Comparison of ENCODE assay signal across 35 cellular contexts in genomic region chr12:96806272-96806671, GRCh38.
"Had no signal": no experiment of that assay in that cellular context is flagged by ENCODE, and none has a peak within 500 bp of the region (broad histone marks: within the 10 kb centered on the region; RNA-seq: fewer than 3 reads in every experiment).

No MANE protein-coding gene starts in this region.

- H3K27me3 ChIP-seq: MG63 had no signal

- H3K27ac ChIP-seq: KMS-11 had no signal

- DNase-seq: Karpas-422, Kasumi-1, KG1, MG63, MM.1S, MV-4-11, NCI-H1048, NCI-H1092, NCI-H1092 treated with DMSO at 0.1 percent for 48 hours, NCI-H1105, NCI-H1105 treated with DMSO at 0.1 percent for 48 hours, NCI-H1417, NCI-H1417 treated with DMSO at 0.1 percent for 48 hours, NCI-H1436, NCI-H1436 treated with DMSO at 0.1 percent for 48 hours, NCI-H146, NCI-H1694, NCI-H1694 treated with DMSO at 0.1 percent for 48 hours, NCI-H187, NCI-H187 treated with DMSO at 0.1 percent for 48 hours, NCI-H1930, NCI-H2029, NCI-H2029 treated with DMSO at 0.1 percent for 48 hours, NCI-H2081, NCI-H2081 treated with DMSO at 0.1 percent for 48 hours, NCI-H2107, NCI-H2171, NCI-H2171 treated with DMSO at 0.1 percent for 48 hours, NCI-H2227 treated with DMSO at 0.1 percent for 48 hours, NCI-H226, NCI-H345, NCI-H446, NCI-H446 treated with DMSO at 0.1 percent for 48 hours, NCI-H510A had no signal

- H3K36me3 ChIP-seq: MG63 had no signal

- H3K4me3 ChIP-seq: MG63 had no signal
